ENCODE assay signal across 12 cellular contexts in the genomic region with DNA sequence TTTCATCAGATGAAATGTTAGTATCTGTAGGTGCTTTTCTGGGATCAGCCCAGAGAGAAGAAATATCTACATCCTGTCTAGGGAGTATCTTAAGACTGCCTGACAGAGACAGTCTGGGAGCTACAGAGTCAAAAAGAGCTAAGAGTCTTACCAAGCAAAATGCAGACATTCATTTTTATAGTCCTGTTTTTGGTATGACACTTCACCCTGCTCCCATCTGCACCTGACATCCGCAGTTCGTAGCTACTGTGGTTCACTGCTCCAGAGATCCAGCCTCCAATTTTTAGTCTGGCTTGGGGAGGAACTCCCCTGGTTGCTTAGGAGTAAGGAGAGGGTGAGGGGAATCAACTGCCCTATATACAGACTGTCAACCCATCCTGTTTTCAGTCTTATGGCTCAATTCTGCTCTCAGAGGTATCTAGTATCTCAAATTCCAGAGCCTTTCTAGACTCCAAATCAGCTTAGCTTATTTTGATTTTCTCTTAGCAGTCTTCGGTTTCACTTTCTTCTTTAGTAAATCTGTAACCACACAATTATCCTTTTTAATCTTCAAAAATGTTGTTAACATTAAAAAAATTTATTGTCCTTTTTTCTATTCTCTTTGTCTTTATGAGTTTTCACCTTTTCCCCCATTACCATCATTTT.
DNase-seq lines count a peak whose midpoint lies in the region; ATAC-seq, FAIRE-seq and TF ChIP-seq lines count a peak whose summit lies in the region.
"Had no signal": no experiment of that assay in that cellular context is flagged by ENCODE, and none has a peak within 500 bp of the region (broad histone marks: within the 10 kb centered on the region; RNA-seq: fewer than 3 reads in every experiment).

No MANE protein-coding gene starts in this region.

- H3K4me2 ChIP-seq in OCI-LY3 (ENCODE audit: low read length): peak overlapping the region; percentile 86

- peak; percentile 84 for FAIRE-seq in GM19239 (lab: Jason Lieb, UNC)

- H3K9ac ChIP-seq in OCI-LY3 (ENCODE audit: low read length): peak overlapping the region; percentile 26; the same call in 1 of the 2 replicates

- H3K4me1 ChIP-seq in CD4-positive, alpha-beta memory T cell (ENCODE audit: insufficient read depth, low read length): peaks cover 6% of the 10 kb centered on the region
- peaks cover 19% of the 10 kb centered on the region for H3K4me1 ChIP-seq in OCI-LY3 (ENCODE audit: low read length)

- peak overlapping the region in 5 of 8 donors; percentile 18 to 64 (median 52) for H3K4me3 Mint-ChIP-seq in CD4-positive, alpha-beta memory T cell
- no peak overlapping the region for H3K4me3 Mint-ChIP-seq in glutamatergic neuron (ENCODE audit: unreplicated experiment)
- H3K4me3 Mint-ChIP-seq: naive B cell; stimulated activated naive CD8-positive, alpha-beta T cell treated with anti-CD3 and anti-CD28 coated beads, Interleukin-15, Interleukin-2, amounts not matched to agents 100 ng/mL and 50 ng/mL, for 24 hours had no signal

- H3K27ac Mint-ChIP-seq in CD4-positive, alpha-beta memory T cell: peak overlapping the region in 4 of 7 donors; percentile 24 to 59 (median 38)
- H3K27ac Mint-ChIP-seq in glutamatergic neuron (ENCODE audit: unreplicated experiment): no peak overlapping the region
- H3K27ac Mint-ChIP-seq: stimulated activated naive CD8-positive, alpha-beta T cell treated with anti-CD3 and anti-CD28 coated beads, Interleukin-15, Interleukin-2, amounts not matched to agents 100 ng/mL and 50 ng/mL, for 24 hours had no signal

- CTCF ChIA-PET in CD4-positive, alpha-beta memory T cell (lab: Charles Lee; ENCODE audit: partially characterized antibody): interaction anchor here (0.9 to 1.2 kb wide), 2 partner anchors 16 to 23 kb away, joined by 3 read pairs; no protein-coding TSS in a partner anchor

- H3K9me3 ChIP-seq in CD4-positive, alpha-beta memory T cell (ENCODE audit: control insufficient read depth in 1 of 2, low read length in 2 of 2): no peaks in the 10 kb centered on the region
- no peaks in the 10 kb centered on the region for H3K9me3 ChIP-seq in OCI-LY3 (ENCODE audit: insufficient read depth, low read length)

- peak; percentile 75 for ATAC-seq in HG02852 (IDR thresholded peaks at IDR 0.05; ENCODE audit: unreplicated experiment)

- H3K27ac ChIP-seq in CD4-positive, alpha-beta memory T cell (ENCODE audit: low read depth, low read length): no peak overlapping the region
- peak overlapping the region; percentile 47 for H3K27ac ChIP-seq in OCI-LY3 (ENCODE audit: low read length)
- H3K27ac ChIP-seq: C4-2B had no signal

- POLR2A ChIA-PET in CD4-positive, alpha-beta memory T cell (lab: Charles Lee; ENCODE audit: partially characterized antibody): interaction anchor here (1.0 kb wide), 1 partner anchor 48 kb away, joined by 4 read pairs; no protein-coding TSS in a partner anchor

- H2AFZ ChIP-seq in OCI-LY3 (ENCODE audit: low read depth, low read length): peak overlapping the region; percentile 90

- no peaks in the 10 kb centered on the region for H4K20me1 ChIP-seq in OCI-LY3 (ENCODE audit: insufficient read depth, low read length)

- intact Hi-C loops in CD4-positive, alpha-beta memory T cell (cut with micrococcal nuclease): no loop called here

- no peaks in the 10 kb centered on the region for H3K79me2 ChIP-seq in OCI-LY3 (ENCODE audit: low read length)

- no peak for DNase-seq in CD4-positive, alpha-beta memory T cell
- DNase-seq in GM19239 (ENCODE audit: insufficient read length, low spot score) (no peak), cerebellar cortex (ENCODE audit: low spot score) (no peak), NCI-H446 (lab: John Stamatoyannopoulos, UW) (no peak), glutamatergic neuron (no peak), hippocampal formation (lab: John Stamatoyannopoulos, UW) (no peak)
- DNase-seq: naive B cell, NCI-H526 treated with DMSO at 0.1 percent for 48 hours had no signal

- no peak overlapping the region for H3K4me3 ChIP-seq in CD4-positive, alpha-beta memory T cell (ENCODE audit: low read length in 2 of 2)
- peak overlapping the region; percentile 59 for H3K4me3 ChIP-seq in OCI-LY3 (ENCODE audit: low read length)

- peaks cover 7 to 13% of the 10 kb centered on the region in 2 donors for H3K27me3 Mint-ChIP-seq in CD4-positive, alpha-beta memory T cell
- H3K27me3 Mint-ChIP-seq in glutamatergic neuron (ENCODE audit: unreplicated experiment): no peaks in the 10 kb centered on the region

- H3K27me3 ChIP-seq in CD4-positive, alpha-beta memory T cell (ENCODE audit: insufficient read depth, low read length): no peaks in the 10 kb centered on the region
- H3K27me3 ChIP-seq in OCI-LY3 (ENCODE audit: low read depth, low read length): no peaks in the 10 kb centered on the region

- no peaks in the 10 kb centered on the region for H3K9me3 Mint-ChIP-seq in CD4-positive, alpha-beta memory T cell
- H3K9me3 Mint-ChIP-seq in glutamatergic neuron (ENCODE audit: unreplicated experiment): peaks cover 1% of the 10 kb centered on the region
- H3K9me3 Mint-ChIP-seq: stimulated activated naive CD8-positive, alpha-beta T cell treated with anti-CD3 and anti-CD28 coated beads, Interleukin-15, Interleukin-2, amounts not matched to agents 100 ng/mL and 50 ng/mL, for 24 hours had no signal

- TF ChIP-seq CTCF in OCI-LY3 (IDR thresholded peaks at IDR 0.05; ENCODE audit: low read depth, low read length): no peak
- no peak for TF ChIP-seq CTCF in glutamatergic neuron (IDR thresholded peaks at IDR 0.05; ENCODE audit: partially characterized antibody, unreplicated experiment)

- H3K36me3 Mint-ChIP-seq in CD4-positive, alpha-beta memory T cell: no peaks in the 10 kb centered on the region
- H3K36me3 Mint-ChIP-seq in glutamatergic neuron (ENCODE audit: unreplicated experiment): no peaks in the 10 kb centered on the region

- H3K36me3 ChIP-seq in CD4-positive, alpha-beta memory T cell (ENCODE audit: insufficient read depth, low read length): no peaks in the 10 kb centered on the region
- H3K36me3 ChIP-seq in OCI-LY3 (replicated peaks; ENCODE audit: low read depth, low read length): no peaks in the 10 kb centered on the region

- H3K4me1 Mint-ChIP-seq in CD4-positive, alpha-beta memory T cell: peaks cover 5 to 12% (median 11%) of the 10 kb centered on the region in 4 donors
- peaks cover 10% of the 10 kb centered on the region for H3K4me1 Mint-ChIP-seq in glutamatergic neuron (ENCODE audit: low read depth, unreplicated experiment)
- H3K4me1 Mint-ChIP-seq: naive B cell had no signal
